ENCODE assay signal across 9 cellular contexts in the genomic region with DNA sequence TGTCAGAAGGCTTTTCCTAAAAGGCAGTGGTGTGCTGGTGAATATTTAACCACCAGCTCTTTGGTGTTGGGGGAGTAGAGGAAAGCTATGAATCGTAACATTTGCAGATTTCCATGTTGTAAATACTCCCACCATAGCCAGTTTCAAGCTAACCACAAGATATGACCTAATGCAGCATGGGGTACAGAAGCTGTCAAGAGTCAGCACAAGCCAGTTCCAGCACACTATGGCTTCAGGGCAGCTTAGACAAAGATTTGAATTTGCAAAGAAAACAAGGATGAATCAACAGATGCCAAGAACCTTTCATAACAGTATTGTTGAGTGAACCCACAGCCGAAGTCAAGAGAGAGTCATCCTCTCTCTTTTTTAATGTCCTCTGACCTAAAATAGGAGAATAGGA. TPM values are rescaled to one million over a fixed set of nuclear protein-coding genes. Genes with fewer than 3 reads are reported as not detected.
DNase-seq lines count a peak whose midpoint lies in the region.
"Had no signal": no experiment of that assay in that cellular context is flagged by ENCODE, and none has a peak within 500 bp of the region (broad histone marks: within the 10 kb centered on the region; RNA-seq: fewer than 3 reads in every experiment).

No MANE protein-coding gene starts in this region.

- intact Hi-C loops in activated T-helper 1 cell treated with anti-CD3 and anti-CD28 coated beads, Interleukin-12 subunit alpha, Interleukin-12 subunit beta, Interleukin-2, Interleukin-4 antibody, amounts not matched to agents 30 ng/mL and 10 ng/mL and 1 ng/mL, durations not matched to agents 14 hours and 24 hours and 36 hours (cut with micrococcal nuclease): no loop called here

- H3K79me2 ChIP-seq in Karpas-422 (ENCODE audit: low read length): no peaks in the 10 kb centered on the region

- in situ Hi-C loops in T47D (cut with HindIII; ENCODE audit: low pct_unique_long_range_greater_than_20kb, low sequenced_read_pairs): no loop called here

- H3K4me2 ChIP-seq in mesenchymal stem cell (ENCODE audit: low read length, poor library complexity, severe bottlenecking): no peak overlapping the region
- H3K4me2 ChIP-seq in Karpas-422 (ENCODE audit: low read depth, low read length, poor library complexity, severe bottlenecking): no peak overlapping the region

- H2AFZ ChIP-seq in mesenchymal stem cell (ENCODE audit: low read depth, low read length) (no peak overlapping the region), Karpas-422 (ENCODE audit: low read length) (no peak overlapping the region)

- no peak overlapping the region for H3K4me3 Mint-ChIP-seq in activated T-helper 1 cell treated with anti-CD3 and anti-CD28 coated beads, Interleukin-12 subunit alpha, Interleukin-12 subunit beta, Interleukin-2, Interleukin-4 antibody, amounts not matched to agents 30 ng/mL and 10 ng/mL and 1 ng/mL, durations not matched to agents 14 hours and 24 hours and 36 hours

- no peaks in the 10 kb centered on the region for H3K9me2 ChIP-seq in Karpas-422 (replicated peaks; ENCODE audit: insufficient read depth, low read length)

- WGBS in mesenchymal stem cell: no CpG with 5 or more reads among the region's 2 CpGs

- H3K9me3 ChIP-seq in mesenchymal stem cell (ENCODE audit: control insufficient read depth, low read length) (peaks cover 15% of the 10 kb centered on the region), Karpas-422 (ENCODE audit: low read length) (no peaks in the 10 kb centered on the region; the same call in 1 of the 2 replicates)

- no peak overlapping the region for H2BK12ac ChIP-seq in mesenchymal stem cell (ENCODE audit: low read length in 2 of 2)

- no peaks in the 10 kb centered on the region for H3K36me3 Mint-ChIP-seq in activated T-helper 1 cell treated with anti-CD3 and anti-CD28 coated beads, Interleukin-12 subunit alpha, Interleukin-12 subunit beta, Interleukin-2, Interleukin-4 antibody, amounts not matched to agents 30 ng/mL and 10 ng/mL and 1 ng/mL, durations not matched to agents 14 hours and 24 hours and 36 hours (ENCODE audit: low read depth)

- H3K36me3 ChIP-seq in mesenchymal stem cell (ENCODE audit: control insufficient read depth in 1 of 2, insufficient read depth in 2 of 2, low read depth in 1 of 2, low read length in 2 of 2) (no peaks in the 10 kb centered on the region), Karpas-422 (ENCODE audit: insufficient read depth, low read length) (no peaks in the 10 kb centered on the region)
- H3K36me3 ChIP-seq: cardiac muscle cell had no signal

- no peak overlapping the region for H4K91ac ChIP-seq in mesenchymal stem cell (ENCODE audit: low read length)

- no peaks in the 10 kb centered on the region for H3K9me3 Mint-ChIP-seq in activated T-helper 1 cell treated with anti-CD3 and anti-CD28 coated beads, Interleukin-12 subunit alpha, Interleukin-12 subunit beta, Interleukin-2, Interleukin-4 antibody, amounts not matched to agents 30 ng/mL and 10 ng/mL and 1 ng/mL, durations not matched to agents 14 hours and 24 hours and 36 hours

- peak; percentile 90 for DNase-seq in EH (ENCODE audit: low read depth)
- DNase-seq in LHCN-M2 (ENCODE audit: low read depth): peak; percentile 86
- DNase-seq in T47D (ENCODE audit: low read depth in 1 of 2, low spot score in 1 of 2): peak; percentile 23 to 65
- DNase-seq in mesenchymal stem cell: peak; percentile 77
- no peak for DNase-seq in SKM-1 (lab: John Stamatoyannopoulos, UW; ENCODE audit: unreplicated experiment)
- DNase-seq in activated T-helper 1 cell treated with anti-CD3 and anti-CD28 coated beads, Interleukin-12 subunit alpha, Interleukin-12 subunit beta, Interleukin-2, Interleukin-4 antibody, amounts not matched to agents 30 ng/mL and 10 ng/mL and 1 ng/mL, durations not matched to agents 14 hours and 24 hours and 36 hours (ENCODE audit: low spot score): no peak
- DNase-seq in Karpas-422: no peak
- no peak for DNase-seq in NCI-H1417 (lab: John Stamatoyannopoulos, UW)

- H2BK15ac ChIP-seq in mesenchymal stem cell (ENCODE audit: low read depth, poor library complexity, severe bottlenecking): no peak overlapping the region

- no peak overlapping the region for H2BK5ac ChIP-seq in mesenchymal stem cell (ENCODE audit: low read depth, low read length, poor library complexity, severe bottlenecking)

- H3K4me3 ChIP-seq in mesenchymal stem cell (ENCODE audit: insufficient read depth in 1 of 2, low read depth in 1 of 2, low read length in 2 of 2) (no peak overlapping the region), Karpas-422 (ENCODE audit: low read length) (no peak overlapping the region)
- H3K4me3 ChIP-seq: cardiac muscle cell had no signal

- H3K27me3 Mint-ChIP-seq in activated T-helper 1 cell treated with anti-CD3 and anti-CD28 coated beads, Interleukin-12 subunit alpha, Interleukin-12 subunit beta, Interleukin-2, Interleukin-4 antibody, amounts not matched to agents 30 ng/mL and 10 ng/mL and 1 ng/mL, durations not matched to agents 14 hours and 24 hours and 36 hours (ENCODE audit: insufficient read depth): peaks cover 23% of the 10 kb centered on the region

- H2AK5ac ChIP-seq in mesenchymal stem cell (ENCODE audit: low read length, severe bottlenecking): no peak overlapping the region

- H3K4me1 Mint-ChIP-seq in activated T-helper 1 cell treated with anti-CD3 and anti-CD28 coated beads, Interleukin-12 subunit alpha, Interleukin-12 subunit beta, Interleukin-2, Interleukin-4 antibody, amounts not matched to agents 30 ng/mL and 10 ng/mL and 1 ng/mL, durations not matched to agents 14 hours and 24 hours and 36 hours (ENCODE audit: low read depth): no peaks in the 10 kb centered on the region

- H2BK120ac ChIP-seq in mesenchymal stem cell (ENCODE audit: low read depth, low read length): no peak overlapping the region

- H3K27ac ChIP-seq in mesenchymal stem cell (ENCODE audit: low read length, poor library complexity, severe bottlenecking): peak overlapping the region; percentile 89
- no peak overlapping the region for H3K27ac ChIP-seq in Karpas-422 (ENCODE audit: low read length)
- H3K27ac ChIP-seq: cardiac muscle cell had no signal

- no peak overlapping the region for H3K18ac ChIP-seq in mesenchymal stem cell (ENCODE audit: low read depth in 1 of 2, low read length in 2 of 2)

- no peak overlapping the region for H3K4ac ChIP-seq in mesenchymal stem cell (ENCODE audit: low read depth in 1 of 2, low read length in 2 of 2)

- H3K27me3 ChIP-seq in mesenchymal stem cell (ENCODE audit: control insufficient read depth in 1 of 2, insufficient read depth in 1 of 2, low read length in 2 of 2) (peaks cover 0 to 8% of the 10 kb centered on the region in 2 experiments), Karpas-422 (ENCODE audit: low read length) (peaks cover 6% of the 10 kb centered on the region; the same call in 1 of the 2 replicates)
- H3K27me3 ChIP-seq: cardiac muscle cell had no signal

- no peak overlapping the region for H3K14ac ChIP-seq in mesenchymal stem cell (ENCODE audit: low read length in 2 of 2)

- H3K4me1 ChIP-seq in mesenchymal stem cell (ENCODE audit: control insufficient read depth, insufficient read depth, low read depth, low read length) (peaks cover 4% of the 10 kb centered on the region), Karpas-422 (ENCODE audit: low read length) (no peaks in the 10 kb centered on the region)

- H3K23ac ChIP-seq in mesenchymal stem cell (ENCODE audit: low read length in 2 of 2): no peak overlapping the region

- no peak overlapping the region for H4K8ac ChIP-seq in mesenchymal stem cell (ENCODE audit: low read length)

- H4K20me1 ChIP-seq in Karpas-422 (ENCODE audit: insufficient read depth, low read depth, low read length): no peaks in the 10 kb centered on the region

- H3K79me1 ChIP-seq in mesenchymal stem cell (replicated peaks; ENCODE audit: low read length, poor library complexity, severe bottlenecking): no peaks in the 10 kb centered on the region

- H3K9ac ChIP-seq in mesenchymal stem cell (ENCODE audit: low read length) (peak overlapping the region; percentile 5), Karpas-422 (ENCODE audit: low read length) (no peak overlapping the region)

- H3K27ac Mint-ChIP-seq in activated T-helper 1 cell treated with anti-CD3 and anti-CD28 coated beads, Interleukin-12 subunit alpha, Interleukin-12 subunit beta, Interleukin-2, Interleukin-4 antibody, amounts not matched to agents 30 ng/mL and 10 ng/mL and 1 ng/mL, durations not matched to agents 14 hours and 24 hours and 36 hours: no peak overlapping the region

RNA-seq across cellular contexts. Expression of a gene that starts 40.0 kb away (rescaled TPM):
- total RNA-seq in LHCN-M2 (2014; rRNA removed): 58.2 and 64.0 TPM in 2 replicates
- 95.0 TPM for polyA plus RNA-seq in LHCN-M2 (2012)
- polyA plus RNA-seq in mesenchymal stem cell (2013, experiment 1 of 2): 63.0 TPM
- polyA plus RNA-seq in mesenchymal stem cell (2013, experiment 2 of 2): 75.3 TPM
- total RNA-seq in activated T-helper 1 cell treated with anti-CD3 and anti-CD28 coated beads, Interleukin-12 subunit alpha, Interleukin-12 subunit beta, Interleukin-2, Interleukin-4 antibody, amounts not matched to agents 30 ng/mL and 10 ng/mL and 1 ng/mL, durations not matched to agents 14 hours and 24 hours and 36 hours: 39.7 and 41.3 TPM in 2 replicates
- 23.2 and 31.0 TPM in 2 replicates for total RNA-seq in Karpas-422 (2014; rRNA removed; shearing (Covaris generic); ENCODE audit: low replicate concordance)

RNA-seq across cellular contexts. Expression of a gene that starts 46.8 kb away (rescaled TPM):
- 19.3 and 22.8 TPM in 2 replicates for total RNA-seq in LHCN-M2 (2014; rRNA removed)
- polyA plus RNA-seq in LHCN-M2 (2012): 30.7 TPM
- polyA plus RNA-seq in mesenchymal stem cell (2013, experiment 1 of 2): 4.9 TPM
- polyA plus RNA-seq in mesenchymal stem cell (2013, experiment 2 of 2): 5.7 TPM
- 56.6 and 64.0 TPM in 2 replicates for total RNA-seq in activated T-helper 1 cell treated with anti-CD3 and anti-CD28 coated beads, Interleukin-12 subunit alpha, Interleukin-12 subunit beta, Interleukin-2, Interleukin-4 antibody, amounts not matched to agents 30 ng/mL and 10 ng/mL and 1 ng/mL, durations not matched to agents 14 hours and 24 hours and 36 hours
- total RNA-seq in Karpas-422 (2014; rRNA removed; shearing (Covaris generic); ENCODE audit: low replicate concordance): not detected in 2 replicates

Comparison
In these comparisons a context has a peak if more than half of its experiments do, and no peak if none do; other contexts are left out.
1. DNase-seq: peak in EH (single experiment), LHCN-M2 (single experiment), T47D (2 of 2) and mesenchymal stem cell (single experiment); none in SKM-1 (single experiment), activated T-helper 1 cell treated with anti-CD3 and anti-CD28 coated beads, Interleukin-12 subunit alpha, Interleukin-12 subunit beta, Interleukin-2, Interleukin-4 antibody, amounts not matched to agents 30 ng/mL and 10 ng/mL and 1 ng/mL, durations not matched to agents 14 hours and 24 hours and 36 hours (single experiment), Karpas-422 (single experiment) and NCI-H1417 (0 of 3).
2. RNA of a gene that starts 46.8 kb away (total RNA-seq): 56.6 to 64.0 TPM in activated T-helper 1 cell treated with anti-CD3 and anti-CD28 coated beads, Interleukin-12 subunit alpha, Interleukin-12 subunit beta, Interleukin-2, Interleukin-4 antibody, amounts not matched to agents 30 ng/mL and 10 ng/mL and 1 ng/mL, durations not matched to agents 14 hours and 24 hours and 36 hours and 19.3 to 22.8 TPM in LHCN-M2; not detected in Karpas-422; every median in the first group is over 10 times any median in the second.